Comparison of ENCODE assay signal across 1 cellular context in the genomic region with DNA sequence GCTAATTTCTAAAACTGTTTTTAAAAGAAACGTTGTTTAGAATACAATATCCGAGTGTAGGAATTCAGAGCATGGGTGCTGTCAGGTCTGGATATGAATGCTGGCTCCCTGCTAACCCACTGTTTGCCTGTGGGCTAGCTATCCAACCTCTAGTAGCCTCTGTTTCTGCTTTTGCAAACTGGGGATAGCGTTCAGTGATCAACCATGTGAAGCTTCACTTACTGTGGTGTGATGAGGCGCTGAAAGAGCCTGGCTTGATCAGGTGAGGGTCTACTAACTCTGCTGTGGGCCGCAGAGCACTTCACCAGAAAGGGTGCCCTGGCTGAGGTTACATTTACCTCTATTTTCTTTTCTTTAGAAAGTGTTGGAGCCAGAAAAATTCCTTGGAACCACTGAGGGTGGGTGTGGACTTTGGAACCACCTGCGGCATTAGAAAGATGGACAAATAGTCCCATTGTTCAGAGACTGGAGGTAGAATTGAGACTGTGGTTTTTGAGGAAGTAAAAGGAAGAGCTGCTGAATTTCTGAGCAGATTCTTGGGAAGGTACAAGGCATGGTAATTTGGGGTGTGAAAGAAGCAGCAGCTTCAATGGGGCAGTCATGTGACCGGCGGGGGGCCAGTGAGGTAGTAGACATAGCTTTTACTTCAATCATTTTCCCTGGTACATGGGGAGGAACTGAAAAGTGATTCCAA.
TF ChIP-seq lines count a peak whose summit lies in the region.

No MANE protein-coding gene starts in this region.

TF ChIP-seq in GM12878, 131 proteins besides CTCF, POLR2A, EP300 and RAD21:
- peak; percentile 50; the same call in 1 of the 2 replicates for TF ChIP-seq POLR2AphosphoS5 (IDR thresholded peaks at IDR 0.05; ENCODE audit: low read length)
- TF ChIP-seq EED (IDR thresholded peaks at IDR 0.05; ENCODE audit: low read depth) = 0 out of 2 replicates have a peak, but pooled peaks have one; percentile 14
- TF ChIP-seq, protein P1, sequence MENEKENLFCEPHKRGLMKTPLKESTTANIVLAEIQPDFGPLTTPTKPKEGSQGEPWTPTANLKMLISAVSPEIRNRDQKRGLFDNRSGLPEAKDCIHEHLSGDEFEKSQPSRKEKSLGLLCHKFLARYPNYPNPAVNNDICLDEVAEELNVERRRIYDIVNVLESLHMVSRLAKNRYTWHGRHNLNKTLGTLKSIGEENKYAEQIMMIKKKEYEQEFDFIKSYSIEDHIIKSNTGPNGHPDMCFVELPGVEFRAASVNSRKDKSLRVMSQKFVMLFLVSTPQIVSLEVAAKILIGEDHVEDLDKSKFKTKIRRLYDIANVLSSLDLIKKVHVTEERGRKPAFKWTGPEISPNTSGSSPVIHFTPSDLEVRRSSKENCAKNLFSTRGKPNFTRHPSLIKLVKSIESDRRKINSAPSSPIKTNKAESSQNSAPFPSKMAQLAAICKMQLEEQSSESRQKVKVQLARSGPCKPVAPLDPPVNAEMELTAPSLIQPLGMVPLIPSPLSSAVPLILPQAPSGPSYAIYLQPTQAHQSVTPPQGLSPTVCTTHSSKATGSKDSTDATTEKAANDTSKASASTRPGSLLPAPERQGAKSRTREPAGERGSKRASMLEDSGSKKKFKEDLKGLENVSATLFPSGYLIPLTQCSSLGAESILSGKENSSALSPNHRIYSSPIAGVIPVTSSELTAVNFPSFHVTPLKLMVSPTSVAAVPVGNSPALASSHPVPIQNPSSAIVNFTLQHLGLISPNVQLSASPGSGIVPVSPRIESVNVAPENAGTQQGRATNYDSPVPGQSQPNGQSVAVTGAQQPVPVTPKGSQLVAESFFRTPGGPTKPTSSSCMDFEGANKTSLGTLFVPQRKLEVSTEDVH (IDR thresholded peaks at IDR 0.05; ENCODE audit: low read depth, partially characterized antibody) = no peak
- TF ChIP-seq ZNF24 (IDR thresholded peaks at IDR 0.05) = no peak
- no peak for TF ChIP-seq CEBPB (IDR thresholded peaks at IDR 0.05; ENCODE audit: borderline replicate concordance in 1 of 2, low read depth in 2 of 2, low read length in 2 of 2)
- TF ChIP-seq IKZF1 (conservative IDR thresholded peaks at IDR 0.05) = peak; percentile 26; the same call in 1 of the 2 replicates
- no peak for TF ChIP-seq LARP7 (IDR thresholded peaks at IDR 0.05)
- peak; percentile 27 to 51; a peak in 3 of 4 replicates for TF ChIP-seq IKZF2 (IDR thresholded peaks at IDR 0.05)
- TF ChIP-seq, protein P2, sequence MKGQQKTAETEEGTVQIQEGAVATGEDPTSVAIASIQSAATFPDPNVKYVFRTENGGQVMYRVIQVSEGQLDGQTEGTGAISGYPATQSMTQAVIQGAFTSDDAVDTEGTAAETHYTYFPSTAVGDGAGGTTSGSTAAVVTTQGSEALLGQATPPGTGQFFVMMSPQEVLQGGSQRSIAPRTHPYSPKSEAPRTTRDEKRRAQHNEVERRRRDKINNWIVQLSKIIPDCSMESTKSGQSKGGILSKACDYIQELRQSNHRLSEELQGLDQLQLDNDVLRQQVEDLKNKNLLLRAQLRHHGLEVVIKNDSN (IDR thresholded peaks at IDR 0.05; ENCODE audit: borderline replicate concordance, extremely low read length, insufficient read depth, low read depth, low read length) = peak; percentile 51
- peak; percentile 87 for TF ChIP-seq RAD51 (IDR thresholded peaks at IDR 0.05)
- no peak for TF ChIP-seq SMAD5 (IDR thresholded peaks at IDR 0.05; ENCODE audit: low read depth)
- TF ChIP-seq RB1 (IDR thresholded peaks at IDR 0.05; ENCODE audit: borderline replicate concordance) = no peak
- peak; percentile 52; the same call in 1 of the 2 replicates for TF ChIP-seq POLR2AphosphoS2 (IDR thresholded peaks at IDR 0.05; ENCODE audit: low read depth, low read length)
- TF ChIP-seq HDAC6 (IDR thresholded peaks at IDR 0.05; ENCODE audit: unreplicated experiment) = no peak
- TF ChIP-seq, protein P3, sequence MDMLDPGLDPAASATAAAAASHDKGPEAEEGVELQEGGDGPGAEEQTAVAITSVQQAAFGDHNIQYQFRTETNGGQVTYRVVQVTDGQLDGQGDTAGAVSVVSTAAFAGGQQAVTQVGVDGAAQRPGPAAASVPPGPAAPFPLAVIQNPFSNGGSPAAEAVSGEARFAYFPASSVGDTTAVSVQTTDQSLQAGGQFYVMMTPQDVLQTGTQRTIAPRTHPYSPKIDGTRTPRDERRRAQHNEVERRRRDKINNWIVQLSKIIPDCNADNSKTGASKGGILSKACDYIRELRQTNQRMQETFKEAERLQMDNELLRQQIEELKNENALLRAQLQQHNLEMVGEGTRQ (IDR thresholded peaks at IDR 0.05; ENCODE audit: borderline replicate concordance, low read depth, low read length) = peak; percentile 34; the same call in 1 of the 2 replicates
